27 cellular contexts compared by ENCODE assay signal in genomic region chr6:105292689-105293339, GRCh38.
"Had no signal": no experiment of that assay in that cellular context is flagged by ENCODE, and none has a peak within 500 bp of the region (broad histone marks: within the 10 kb centered on the region; RNA-seq: fewer than 3 reads in every experiment).

No MANE protein-coding gene starts in this region.

- H3K27ac Mint-ChIP-seq: activated CD8-positive, alpha-beta T cell treated with anti-CD3 and anti-CD28 coated beads for 36 hours; activated naive CD4-positive, alpha-beta T cell treated with anti-CD3 and anti-CD28 coated beads, Interleukin-2, amount 50 U/mL, for 72 hours; stimulated activated naive B cell treated with anti-CD40 and anti-IgM and Interleukin-4, amounts not matched to agents 10 μg/mL and 1 μg/mL and 100 μg/mL, for 72 hours had no signal

- H2AFZ ChIP-seq: hepatocyte had no signal

- H3K4me2 ChIP-seq: hepatocyte had no signal

- H3K36me3 ChIP-seq: cardiac muscle cell, pancreas, transverse colon had no signal

- H3K27me3 ChIP-seq: body of pancreas, cardiac muscle cell, dorsolateral prefrontal cortex, gastroesophageal sphincter, hepatocyte, pancreas, sigmoid colon, testis, transverse colon had no signal

- H3K4me3 Mint-ChIP-seq: activated CD8-positive, alpha-beta T cell treated with anti-CD3 and anti-CD28 coated beads for 36 hours; activated T-cell treated with anti-CD3 and anti-CD28 coated beads, Interleukin-2, amount 50 U/mL, for 4 hours; neural crest cell; stimulated activated naive B cell treated with anti-CD40 and anti-IgM and Interleukin-4, amounts not matched to agents 10 μg/mL and 1 μg/mL and 100 μg/mL, for 72 hours had no signal

- H3K9me3 ChIP-seq: pancreas, psoas muscle, sigmoid colon, testis, transverse colon had no signal

- H3K27ac ChIP-seq: body of pancreas, cardiac muscle cell, coronary artery, gastroesophageal sphincter, hepatocyte, pancreas, psoas muscle, sigmoid colon, testis, transverse colon, VCaP had no signal

- H3K4me1 ChIP-seq: body of pancreas, gastroesophageal sphincter, pancreas, sigmoid colon, transverse colon had no signal

- DNase-seq: activated CD4-positive, alpha-beta T cell treated with anti-CD3 and anti-CD28 coated beads, Interleukin-2, amount 50 U/mL, for 1 hour; activated CD8-positive, alpha-beta T cell treated with anti-CD3 and anti-CD28 coated beads for 36 hours; activated naive CD4-positive, alpha-beta T cell; activated T-cell treated with anti-CD3 and anti-CD28 coated beads, Interleukin-2, amount 50 U/mL, for 4 hours; body of pancreas; dorsolateral prefrontal cortex; effector memory CD4-positive, alpha-beta T cell; erythroblast; left cardiac atrium; left ventricle myocardium superior; nucleus accumbens; pancreas; psoas muscle; sigmoid colon; small intestine; stimulated activated CD4-positive, alpha-beta T cell treated with anti-CD3 and anti-CD28 coated beads, Interleukin-4, amount 100 ng/mL, for 4 hours; stimulated activated CD8-positive, alpha-beta memory T cell treated with anti-CD3 and anti-CD28 coated beads, Interleukin-4, amount 100 ng/mL, for 48 hours; stimulated activated naive B cell treated with anti-CD40 and anti-IgM and Interleukin-4, amounts not matched to agents 10 μg/mL and 1 μg/mL and 100 μg/mL, for 72 hours; testis; transverse colon had no signal

- H3K4me3 ChIP-seq: body of pancreas, cardiac muscle cell, coronary artery, dorsolateral prefrontal cortex, gastroesophageal sphincter, hepatocyte, pancreas, psoas muscle, sigmoid colon, testis, transverse colon had no signal

- H3K9me3 Mint-ChIP-seq: activated CD8-positive, alpha-beta T cell treated with anti-CD3 and anti-CD28 coated beads for 36 hours; activated naive CD4-positive, alpha-beta T cell treated with anti-CD3 and anti-CD28 coated beads, Interleukin-2, amount 50 U/mL, for 72 hours; activated T-cell treated with anti-CD3 and anti-CD28 coated beads, Interleukin-2, amount 50 U/mL, for 4 hours had no signal

- H3K27me3 Mint-ChIP-seq: activated CD8-positive, alpha-beta T cell treated with anti-CD3 and anti-CD28 coated beads for 36 hours; stimulated activated naive B cell treated with anti-CD40 and anti-IgM and Interleukin-4, amounts not matched to agents 10 μg/mL and 1 μg/mL and 100 μg/mL, for 72 hours had no signal

- ATAC-seq: activated CD8-positive, alpha-beta T cell treated with anti-CD3 and anti-CD28 coated beads for 36 hours; activated naive CD4-positive, alpha-beta T cell treated with anti-CD3 and anti-CD28 coated beads, Interleukin-2, amount 50 U/mL, for 72 hours; activated T-cell treated with anti-CD3 and anti-CD28 coated beads, Interleukin-2, amount 50 U/mL, for 4 hours; body of pancreas; gastroesophageal sphincter; left cardiac atrium; left ventricle myocardium superior; pancreas; psoas muscle; stimulated activated naive B cell treated with anti-CD40 and anti-IgM and Interleukin-4, amounts not matched to agents 10 μg/mL and 1 μg/mL and 100 μg/mL, for 72 hours had no signal
